In genomic region chr10:71347587-71348395, GRCh38 we compare ENCODE assay signal across 2 cellular contexts.
TF ChIP-seq lines count a peak whose summit lies in the region.

No MANE protein-coding gene starts in this region.

TF ChIP-seq in IMR-90, 13 proteins besides CTCF, POLR2A, EP300 and RAD21:
- no peak for TF ChIP-seq ELK1 (IDR thresholded peaks at IDR 0.05; ENCODE audit: borderline replicate concordance, low read depth, low read length)
- TF ChIP-seq RFX5 (IDR thresholded peaks at IDR 0.05; ENCODE audit: low read depth, low read length): no peak
- TF ChIP-seq MXI1 (IDR thresholded peaks at IDR 0.05; ENCODE audit: borderline replicate concordance, low read depth, low read length): no peak
- TF ChIP-seq CHD1 (IDR thresholded peaks at IDR 0.05; ENCODE audit: low read depth, low read length): no peak
- TF ChIP-seq CEBPB (IDR thresholded peaks at IDR 0.05; ENCODE audit: low read depth, low read length): no peak
- TF ChIP-seq SMC3 (IDR thresholded peaks at IDR 0.05; ENCODE audit: low read depth, low read length): no peak
- no peak for TF ChIP-seq USF2 (IDR thresholded peaks at IDR 0.05; ENCODE audit: low read depth, low read length)
- TF ChIP-seq MAZ (IDR thresholded peaks at IDR 0.05; ENCODE audit: borderline replicate concordance, low read depth, low read length): no peak
- no peak for TF ChIP-seq RCOR1 (IDR thresholded peaks at IDR 0.05; ENCODE audit: insufficient replicate concordance, low read length)
- no peak for TF ChIP-seq BHLHE40 (IDR thresholded peaks at IDR 0.05; ENCODE audit: low read depth, low read length)
- no peak for TF ChIP-seq NFE2L2 (IDR thresholded peaks at IDR 0.05; ENCODE audit: low read depth, low read length)
- TF ChIP-seq FOS (IDR thresholded peaks at IDR 0.05; ENCODE audit: low read depth, low read length): no peak
- no peak for TF ChIP-seq MAFK (IDR thresholded peaks at IDR 0.05; ENCODE audit: low read depth, low read length)

TF ChIP-seq in WTC11, 78 proteins besides CTCF, POLR2A, EP300 and RAD21:
- peak; percentile 51 for TF ChIP-seq ZNF423 (CRISPR knock-in tag; IDR thresholded peaks at IDR 0.05)
- no peak for TF ChIP-seq ZNF532 (CRISPR knock-in tag; IDR thresholded peaks at IDR 0.05; ENCODE audit: borderline replicate concordance)
